In genomic region chr9:127897194-127897692, GRCh38 we compare ENCODE assay signal across 8 cellular contexts. TPM values are rescaled to one million over a fixed set of nuclear protein-coding genes. Genes with fewer than 3 reads are reported as not detected.
DNase-seq lines count a peak whose midpoint lies in the region; ATAC-seq, FAIRE-seq and TF ChIP-seq lines count a peak whose summit lies in the region.

No MANE protein-coding gene starts in this region.

- TF ChIP-seq EP300 in esophagus muscularis mucosa (IDR thresholded peaks at IDR 0.05): no peak
- TF ChIP-seq EP300 in upper lobe of left lung (IDR thresholded peaks at IDR 0.05): no peak

- BruUV-seq in A673 (replicated peaks; lab: Mats Ljungman, UMichigan): no TSS peak

- TF ChIP-seq POLR2A in esophagus muscularis mucosa (IDR thresholded peaks at IDR 0.05; ENCODE audit: low read depth) (no peak), upper lobe of left lung (IDR thresholded peaks at IDR 0.05) (peak in 1 of 4 donors; percentile 27)

- H3K9me3 ChIP-seq in A673 (ENCODE audit: low read depth, low read length, poor library complexity, severe bottlenecking) (peaks cover 15% of the 10 kb centered on the region), T-helper 17 cell (ENCODE audit: control insufficient read depth, low read length, poor library complexity, severe bottlenecking) (no peaks in the 10 kb centered on the region), esophagus muscularis mucosa (peaks cover 0 to 12% (median 5%) of the 10 kb centered on the region in 4 donors), muscle layer of duodenum (ENCODE audit: control insufficient read depth in 1 of 2, low read length in 2 of 2) (no peaks in the 10 kb centered on the region), upper lobe of left lung (peaks cover 0 to 12% (median 4%) of the 10 kb centered on the region in 4 donors)

- H3K4me1 ChIP-seq in A673 (ENCODE audit: insufficient read depth, low read length, poor library complexity, severe bottlenecking) (peaks cover 9% of the 10 kb centered on the region), esophagus muscularis mucosa (peaks cover 30 to 50% (median 48%) of the 10 kb centered on the region in 4 donors), muscle layer of duodenum (ENCODE audit: control insufficient read depth in 1 of 2, insufficient read depth in 2 of 2, low read length in 2 of 2) (peaks cover 5 to 27% of the 10 kb centered on the region in 2 donors), upper lobe of left lung (peaks cover 49 to 56% (median 52%) of the 10 kb centered on the region in 4 donors)

- TF ChIP-seq CTCF in A673 (conservative IDR thresholded peaks at IDR 0.05; ENCODE audit: low read depth, low read length) (no peak), GM20000 (IDR thresholded peaks at IDR 0.05; ENCODE audit: extremely low read depth, missing control alignments) (no peak), esophagus muscularis mucosa (IDR thresholded peaks at IDR 0.05) (no peak), upper lobe of left lung (IDR thresholded peaks at IDR 0.05) (no peak)

- H3K4me3 Mint-ChIP-seq in T-helper 17 cell: peak overlapping the region; percentile 91

- peaks cover 47% of the 10 kb centered on the region for H3K36me3 ChIP-seq in A673 (ENCODE audit: insufficient read depth, low read length, poor library complexity, severe bottlenecking)
- H3K36me3 ChIP-seq in esophagus muscularis mucosa: peaks cover 38 to 45% (median 42%) of the 10 kb centered on the region in 4 donors
- peaks cover 30 to 40% of the 10 kb centered on the region in 2 donors for H3K36me3 ChIP-seq in muscle layer of duodenum (ENCODE audit: control insufficient read depth in 1 of 2, insufficient read depth in 2 of 2, low read length in 2 of 2)
- H3K36me3 ChIP-seq in upper lobe of left lung: peaks cover 26 to 45% (median 40%) of the 10 kb centered on the region in 4 donors

- H3K27ac Mint-ChIP-seq in T-helper 17 cell: no peak overlapping the region

- peaks cover 14% of the 10 kb centered on the region for H3K4me1 Mint-ChIP-seq in T-helper 17 cell

- ATAC-seq in T-helper 17 cell: no peak
- ATAC-seq in upper lobe of left lung (ENCODE audit: low FRiP score in 2 of 2): peak; percentile 82 to 87
- no peak for ATAC-seq in HG03135 (IDR thresholded peaks at IDR 0.05; ENCODE audit: unreplicated experiment)

- POLR2A ChIA-PET in A673 (lab: Charles Lee; ENCODE audit: low non-redundant PET): interaction anchor here (0.6 kb wide), 1 partner anchor 170 kb away, joined by 10 read pairs; no protein-coding TSS in a partner anchor

- intact Hi-C loops in A673 (cut with micrococcal nuclease; ENCODE audit: unreplicated experiment) (no loop called here), esophagus muscularis mucosa (cut with DNase I) (no loop called here)

- CTCF ChIA-PET in A673 (lab: Charles Lee): interaction anchor here (0.6 kb wide), 2 partner anchors 27 to 524 kb away, joined by 7 to 9 read pairs; partner anchors contain the start of gene CERCAM

- H3K36me3 Mint-ChIP-seq in T-helper 17 cell (ENCODE audit: low read depth): peaks cover 11% of the 10 kb centered on the region

- no peaks in the 10 kb centered on the region for H3K27me3 Mint-ChIP-seq in T-helper 17 cell

- H3K27ac ChIP-seq in A673 (ENCODE audit: low read depth, low read length, poor library complexity, severe bottlenecking): peak overlapping the region; percentile 59
- peak overlapping the region; percentile 94 to 99 (median 96) for H3K27ac ChIP-seq in esophagus muscularis mucosa (replicated peaks in 1 of 4)
- H3K27ac ChIP-seq in muscle layer of duodenum (ENCODE audit: low read length): no peak overlapping the region
- peak overlapping the region; percentile 92 to 98 (median 95) for H3K27ac ChIP-seq in upper lobe of left lung

- H3K4me3 ChIP-seq in A673 (ENCODE audit: low read depth, low read length, poor library complexity, severe bottlenecking) (no peak overlapping the region), esophagus muscularis mucosa (peak overlapping the region; percentile 97 to 99 (median 98)), muscle layer of duodenum (ENCODE audit: low read depth in 1 of 2, low read length in 2 of 2) (peak overlapping the region; percentile 5 to 39), upper lobe of left lung (peak overlapping the region; percentile 4 to 98 (median 49))

- H3K27me3 ChIP-seq in A673 (replicated peaks; ENCODE audit: insufficient read depth, low read depth, low read length, poor library complexity) (no peaks in the 10 kb centered on the region), esophagus muscularis mucosa (no peaks in the 10 kb centered on the region), muscle layer of duodenum (ENCODE audit: low read depth, low read length) (no peaks in the 10 kb centered on the region), upper lobe of left lung (no peaks in the 10 kb centered on the region)

- 45% methylated on average over 2 of the region's 19 CpGs for WGBS in esophagus muscularis mucosa
- WGBS in upper lobe of left lung, 2 donors: 21 to 54% methylated on average over 2 to 14 of the region's 19 CpGs

- DNase-seq in A673 (ENCODE audit: low spot score) (peak; percentile 82), GM20000 (ENCODE audit: low spot score) (peak; percentile 80), T-helper 17 cell (no peak), esophagus muscularis mucosa (ENCODE audit: extremely low spot score) (peak; percentile 99), upper lobe of left lung (peak; percentile 79 to 88), RCC 7860 (ENCODE audit: low spot score) (no peak)

- no peak for FAIRE-seq in RCC 7860 (lab: Jason Lieb, UNC)

RNA-seq across cellular contexts. Expression of gene ST6GALNAC6, which starts 2.2 kb away (rescaled TPM):
- total RNA-seq in A673 (2021): 34.7 and 40.4 TPM in 2 replicates
- total RNA-seq in T-helper 17 cell: 100 to 1,000 TPM in 1 of 2 donors, 10 to 100 TPM in 1; 74.5 to 108 TPM
- 100 to 1,000 TPM in 3 of 4 donors, 10 to 100 TPM in 1; 95.9 to 169 (median 125) TPM for total RNA-seq in esophagus muscularis mucosa
- total RNA-seq in upper lobe of left lung: 100 to 1,000 TPM in 1 of 6 donors, 10 to 100 TPM in 5; 67.3 to 117 (median 85.2) TPM

RNA-seq across cellular contexts. Expression of gene ST6GALNAC4, which starts 19.6 kb away (rescaled TPM):
- total RNA-seq in A673 (2021): 11.8 and 15.8 TPM in 2 replicates
- total RNA-seq in T-helper 17 cell: 10 to 100 TPM; 18.5 to 22.1 TPM
- 10 to 100 TPM; 20.3 to 44.8 (median 35.9) TPM for total RNA-seq in esophagus muscularis mucosa
- 100 to 1,000 TPM in 1 of 6 donors, 10 to 100 TPM in 5; 41.3 to 105 (median 56.2) TPM for total RNA-seq in upper lobe of left lung

RNA-seq across cellular contexts. Expression of gene AK1, which starts 19.8 kb away (rescaled TPM):
- 35.8 and 52.9 TPM in 2 replicates for total RNA-seq in A673 (2021)
- 10 to 100 TPM; 35.9 to 66.5 TPM for total RNA-seq in T-helper 17 cell
- total RNA-seq in esophagus muscularis mucosa: 10 to 100 TPM; 37.4 to 75.0 (median 56.0) TPM
- total RNA-seq in upper lobe of left lung: 100 to 1,000 TPM; 106 to 239 (median 161) TPM

RNA-seq across cellular contexts. Expression of gene PIP5KL1, which starts 33.3 kb away (rescaled TPM):
- 2.6 and 3.9 TPM in 2 replicates for total RNA-seq in A673 (2021)
- 1 to 10 TPM; 2.1 to 2.3 TPM for total RNA-seq in T-helper 17 cell
- total RNA-seq in esophagus muscularis mucosa: 1 to 10 TPM; 1.3 to 2.8 (median 2.2) TPM
- 10 to 100 TPM in 3 of 6 donors, 1 to 10 TPM in 3; 4.1 to 38.8 (median 10.0) TPM for total RNA-seq in upper lobe of left lung

RNA-seq across cellular contexts. Expression of gene DPM2, which starts 40.4 kb away (rescaled TPM):
- 51.5 and 52.9 TPM in 2 replicates for total RNA-seq in A673 (2021)
- total RNA-seq in T-helper 17 cell: 10 to 100 TPM; 23.3 to 26.2 TPM
- 10 to 100 TPM in 1 of 4 donors, 1 to 10 TPM in 3; 6.6 to 13.3 (median 8.5) TPM for total RNA-seq in esophagus muscularis mucosa
- 10 to 100 TPM; 20.1 to 40.7 (median 25.6) TPM for total RNA-seq in upper lobe of left lung

Comparison
In these comparisons a context has a peak if more than half of its experiments do, and no peak if none do; other contexts are left out.
1. DNase-seq: peak in A673 (single experiment), GM20000 (single experiment), esophagus muscularis mucosa (single experiment) and upper lobe of left lung (2 of 2); none in T-helper 17 cell (0 of 3) and RCC 7860 (single experiment).
2. ATAC-seq: peak in upper lobe of left lung (2 of 2); none in T-helper 17 cell (single experiment) and HG03135 (single experiment).